In genomic region chr2:48144777-48145176, GRCh38 we compare ENCODE assay signal across 13 cellular contexts.
DNase-seq lines count a peak whose midpoint lies in the region; ATAC-seq, FAIRE-seq and TF ChIP-seq lines count a peak whose summit lies in the region.
"Had no signal": no experiment of that assay in that cellular context is flagged by ENCODE, and none has a peak within 500 bp of the region (broad histone marks: within the 10 kb centered on the region; RNA-seq: fewer than 3 reads in every experiment).

No MANE protein-coding gene starts in this region.

- DNase-seq in right lobe of liver = no peak
- DNase-seq in HepG2 (ENCODE audit: low spot score) = no peak
- peak; percentile 37 for DNase-seq in NCI-H345 (lab: John Stamatoyannopoulos, UW)
- DNase-seq in cardiac fibroblast (ENCODE audit: low read depth in 2 of 2) = peak; percentile 31 to 41
- DNase-seq in upper lobe of right lung = no peak
- no peak for DNase-seq in NCI-H2196 (lab: John Stamatoyannopoulos, UW; ENCODE audit: unreplicated experiment)
- DNase-seq in stimulated activated CD4-positive, alpha-beta T cell treated with anti-CD3 and anti-CD28 coated beads, Interleukin-4, amount 100 ng/mL, for 4 hours = no peak
- no peak for DNase-seq in psoas muscle
- DNase-seq: endodermal cell, PC-9, small intestine had no signal

- H4K20me1 ChIP-seq in HepG2 (ENCODE audit: insufficient read depth, low read length) = no peaks in the 10 kb centered on the region

- no peak for TF ChIP-seq CTCF in right lobe of liver (IDR thresholded peaks at IDR 0.05)
- TF ChIP-seq CTCF in HepG2 (CRISPR knock-in tag; IDR thresholded peaks at IDR 0.05) = no peak
- TF ChIP-seq CTCF in cardiac fibroblast (IDR thresholded peaks at IDR 0.05; ENCODE audit: low read depth, low read length) = no peak
- no peak for TF ChIP-seq CTCF in upper lobe of right lung (IDR thresholded peaks at IDR 0.05)
- TF ChIP-seq CTCF in psoas muscle (IDR thresholded peaks at IDR 0.05) = no peak

- no peaks in the 10 kb centered on the region for H3K79me2 ChIP-seq in HepG2 (ENCODE audit: insufficient read depth, low read length)

- H3K27me3 ChIP-seq in right lobe of liver = no peaks in the 10 kb centered on the region
- no peaks in the 10 kb centered on the region for H3K27me3 ChIP-seq in HepG2 (ENCODE audit: control insufficient read depth in 1 of 2, insufficient read depth in 2 of 2, low read length in 2 of 2)
- no peaks in the 10 kb centered on the region for H3K27me3 ChIP-seq in upper lobe of right lung
- H3K27me3 ChIP-seq in psoas muscle (ENCODE audit: insufficient read depth in 3 of 3, low read length in 2 of 3) = no peaks in the 10 kb centered on the region

- POLR2A ChIA-PET in HepG2 (lab: Yijun Ruan, JAX) = interaction anchor here (0.7 kb wide), 1 partner anchor 13 kb away, joined by 4 read pairs; no protein-coding TSS in a partner anchor

- no peak for FAIRE-seq in HepG2 (lab: Jason Lieb, UNC)
- FAIRE-seq: small intestine had no signal

- CTCF ChIA-PET in HepG2 (lab: Yijun Ruan, JAX; ENCODE audit: low intra/inter-chr PET ratio, low total read pairs) = no interaction called here

- peaks cover 0 to 11% (median 0%) of the 10 kb centered on the region in 4 donors for H3K4me1 ChIP-seq in right lobe of liver
- H3K4me1 ChIP-seq in HepG2 (ENCODE audit: insufficient read depth, low read length) = peaks cover 24% of the 10 kb centered on the region
- no peaks in the 10 kb centered on the region for H3K4me1 ChIP-seq in upper lobe of right lung
- H3K4me1 ChIP-seq in psoas muscle = no peaks in the 10 kb centered on the region

- H3K36me3 ChIP-seq in right lobe of liver (no peaks in the 10 kb centered on the region), HepG2 (replicated peaks in 1 of 2; ENCODE audit: control insufficient read depth in 1 of 2, insufficient read depth in 2 of 2, low read length in 2 of 2) (no peaks in the 10 kb centered on the region), upper lobe of right lung (no peaks in the 10 kb centered on the region), psoas muscle (ENCODE audit: insufficient read depth in 1 of 2, low read depth in 1 of 2) (no peaks in the 10 kb centered on the region)

- WGBS in right lobe of liver (ENCODE audit: insufficient coverage, low coverage, low lambda C conversion rate, missing lambda C conversion rate) = 65% methylated on average over 1 of the region's 2 CpGs
- WGBS in HepG2 (ENCODE audit: low lambda C conversion rate) = 31% methylated on average over 2 of the region's 2 CpGs
- WGBS in psoas muscle, 3 donors = 33 to 43% (median 37%) methylated on average over 2 of the region's 2 CpGs

- in situ Hi-C loops in HepG2 (cut with HindIII; ENCODE audit: extremely low pct_ligation_motif_present, low pct_unique_long_range_greater_than_20kb) = no loop called here

- no peak overlapping the region for H3K9ac ChIP-seq in HepG2 (ENCODE audit: insufficient read depth, low read depth, low read length)
- H3K9ac ChIP-seq: KMS-11 had no signal

- no peak overlapping the region for H2AFZ ChIP-seq in HepG2 (ENCODE audit: low read length)

- no peak for TF ChIP-seq POLR2A in right lobe of liver (IDR thresholded peaks at IDR 0.05)
- no peak for TF ChIP-seq POLR2A in HepG2 (IDR thresholded peaks at IDR 0.05; ENCODE audit: insufficient read depth in 1 of 2, low read depth in 2 of 2, low read length in 2 of 2)

- H3K9me3 ChIP-seq in right lobe of liver = no peaks in the 10 kb centered on the region
- no peaks in the 10 kb centered on the region for H3K9me3 ChIP-seq in HepG2 (ENCODE audit: low read length)
- no peaks in the 10 kb centered on the region for H3K9me3 ChIP-seq in upper lobe of right lung
- no peaks in the 10 kb centered on the region for H3K9me3 ChIP-seq in psoas muscle

- TF ChIP-seq RAD21 in HepG2 (CRISPR knock-in tag; IDR thresholded peaks at IDR 0.05) = no peak

- ATAC-seq in right lobe of liver (peak; percentile 30 to 36 (median 34)), HepG2 (no peak), upper lobe of right lung (peak; percentile 43), psoas muscle (no peak)
- ATAC-seq: WTC11 had no signal

- TF ChIP-seq EP300 in HepG2 (IDR thresholded peaks at IDR 0.05; ENCODE audit: low read depth in 2 of 2, low read length in 2 of 2) = no peak
- TF ChIP-seq EP300 in HepG2 (CRISPR knock-in tag; IDR thresholded peaks at IDR 0.05; ENCODE audit: borderline replicate concordance) = no peak

- intact Hi-C loops in right lobe of liver (cut with DNase I) = no loop called here
- intact Hi-C loops in HepG2 (cut with micrococcal nuclease; ENCODE audit: unreplicated experiment) = no loop called here
- intact Hi-C loops in upper lobe of right lung (cut with DNase I) = no loop called here
- intact Hi-C loops in psoas muscle (cut with DNase I) = no loop called here

- no peak overlapping the region for H3K27ac ChIP-seq in right lobe of liver
- no peak overlapping the region for H3K27ac ChIP-seq in HepG2 (ENCODE audit: extremely low read length, insufficient read depth, low read length)
- H3K27ac ChIP-seq in upper lobe of right lung = no peak overlapping the region
- no peak overlapping the region for H3K27ac ChIP-seq in psoas muscle
- H3K27ac ChIP-seq: KMS-11, PC-9 had no signal

- no TSS peak for BruUV-seq in HepG2 (replicated peaks; lab: Mats Ljungman, UMichigan)

- no peak overlapping the region for H3K4me2 ChIP-seq in HepG2 (ENCODE audit: low read depth, low read length)
- H3K4me2 ChIP-seq: PC-9 had no signal

- H3K4me3 ChIP-seq in right lobe of liver = no peak overlapping the region
- H3K4me3 ChIP-seq in HepG2 (replicated peaks in 1 of 3; ENCODE audit: insufficient read depth in 1 of 3, low read depth in 2 of 3, low read length in 3 of 3) = no peak overlapping the region
- H3K4me3 ChIP-seq in cardiac fibroblast (replicated peaks in 1 of 2; ENCODE audit: low read depth in 2 of 2, low read length in 2 of 2) = no peak overlapping the region
- no peak overlapping the region for H3K4me3 ChIP-seq in upper lobe of right lung
- H3K4me3 ChIP-seq in psoas muscle = no peak overlapping the region
- H3K4me3 ChIP-seq: PC-9 had no signal

TF ChIP-seq in HepG2, 621 proteins besides CTCF, POLR2A, EP300 and RAD21:
- TF ChIP-seq MEF2D (CRISPR knock-in tag; IDR thresholded peaks at IDR 0.05) (no peak), ZNF749 (CRISPR knock-in tag; IDR thresholded peaks at IDR 0.05; ENCODE audit: borderline replicate concordance) (no peak), AGO2 (optimal IDR thresholded peaks at IDR 0.05; ENCODE audit: low read depth, low read length) (no peak), ZNF501 (CRISPR knock-in tag; IDR thresholded peaks at IDR 0.05) (no peak)
TF ChIP-seq in HepG2: peak in this region for 0.

Comparison
In these comparisons a context has a peak if more than half of its experiments do, and no peak if none do; other contexts are left out.
1. ATAC-seq: peak in right lobe of liver (4 of 4) and upper lobe of right lung (single experiment); none in HepG2 (single experiment) and psoas muscle (0 of 4).
2. DNase-seq: peak in NCI-H345 (single experiment) and cardiac fibroblast (2 of 2); none in right lobe of liver (0 of 3), HepG2 (single experiment), upper lobe of right lung (single experiment), NCI-H2196 (single experiment), stimulated activated CD4-positive, alpha-beta T cell treated with anti-CD3 and anti-CD28 coated beads, Interleukin-4, amount 100 ng/mL, for 4 hours (0 of 2) and psoas muscle (0 of 2).